In genomic region chr15:87944687-87945086, GRCh38 we compare ENCODE assay signal across 23 cellular contexts.
DNase-seq lines count a peak whose midpoint lies in the region; ATAC-seq and TF ChIP-seq lines count a peak whose summit lies in the region.
"Had no signal": no experiment of that assay in that cellular context is flagged by ENCODE, and none has a peak within 500 bp of the region (broad histone marks: within the 10 kb centered on the region; RNA-seq: fewer than 3 reads in every experiment).

No MANE protein-coding gene starts in this region.

- H3K9ac ChIP-seq in colonic mucosa (ENCODE audit: low read depth in 2 of 2, low read length in 2 of 2): no peak overlapping the region

- H3K4me1 Mint-ChIP-seq in nephron: peaks cover 76% of the 10 kb centered on the region
- H3K4me1 Mint-ChIP-seq: B cell had no signal

- peak overlapping the region; percentile 80 to 94 (median 93) for H3K27ac Mint-ChIP-seq in nephron
- H3K27ac Mint-ChIP-seq: B cell; CD8-positive, alpha-beta T cell had no signal

- ATAC-seq in Right ventricle myocardium inferior (peak; percentile 15), left cardiac atrium (peak in 1 of 2 donors; percentile 48), aorta (ENCODE audit: low FRiP score) (peak; percentile 39)
- ATAC-seq: CD8-positive, alpha-beta T cell; HCT116 had no signal

- H3K27me3 Mint-ChIP-seq in nephron (ENCODE audit: low read depth): peaks cover 9% of the 10 kb centered on the region
- H3K27me3 Mint-ChIP-seq: B cell had no signal

- H3K27me3 ChIP-seq in aorta (ENCODE audit: control insufficient read depth in 1 of 2, insufficient read depth in 2 of 2, low read length in 1 of 2) (no peaks in the 10 kb centered on the region), colonic mucosa (no peaks in the 10 kb centered on the region)

- WGBS in aorta, 2 donors: 65 to 70% methylated on average over 7 of the region's 7 CpGs

- peaks cover 0 to 6% of the 10 kb centered on the region in 2 donors for H3K4me1 ChIP-seq in aorta (ENCODE audit: control insufficient read depth in 1 of 2, insufficient read depth in 2 of 2, low read length in 2 of 2)
- no peaks in the 10 kb centered on the region for H3K4me1 ChIP-seq in colonic mucosa

- intact Hi-C loops in Right ventricle myocardium inferior (cut with DNase I): no loop called here
- intact Hi-C loops in cardiac septum (cut with DNase I): no loop called here
- intact Hi-C loops in left cardiac atrium (cut with DNase I): no loop called here
- intact Hi-C loops in aorta (cut with DNase I): no loop called here
- intact Hi-C loops in colonic mucosa (cut with DNase I): no loop called here

- H3K36me3 ChIP-seq in aorta (ENCODE audit: control insufficient read depth in 1 of 2, insufficient read depth in 2 of 2, low read length in 1 of 2): no peaks in the 10 kb centered on the region
- no peaks in the 10 kb centered on the region for H3K36me3 ChIP-seq in colonic mucosa

- DNase-seq in Right ventricle myocardium inferior (ENCODE audit: missing footprints) (no peak), cardiac septum (ENCODE audit: low spot score) (no peak), left cardiac atrium (peak; percentile 30), aorta (no peak), ecto neural progenitor cell (ENCODE audit: low spot score) (no peak), NCI-H146 (lab: John Stamatoyannopoulos, UW) (no peak), colonic mucosa (no peak)
- DNase-seq: 8988T; Calu3; CD8-positive, alpha-beta T cell; DMS53; GOT3; IMR-90; MM.1S; NCI-H1105 treated with DMSO at 0.1 percent for 48 hours; NCI-H187; NCI-H2227 treated with DMSO at 0.1 percent for 48 hours; NCI-H510A treated with DMSO at 0.1 percent for 48 hours; SIG-M5 had no signal

- peak overlapping the region in 1 of 3 experiments; percentile 44 for H3K4me3 Mint-ChIP-seq in nephron
- H3K4me3 Mint-ChIP-seq: B cell; CD8-positive, alpha-beta T cell had no signal

- no peak overlapping the region for H3K4me3 ChIP-seq in aorta (ENCODE audit: low read length in 2 of 2)
- no peak overlapping the region for H3K4me3 ChIP-seq in colonic mucosa

- TF ChIP-seq CTCF in nephron (IDR thresholded peaks at IDR 0.05; ENCODE audit: unreplicated experiment in 3 of 3): no peak
- no peak for TF ChIP-seq CTCF in colonic mucosa (IDR thresholded peaks at IDR 0.05)

- no peaks in the 10 kb centered on the region for H3K9me3 ChIP-seq in aorta (ENCODE audit: control insufficient read depth, low read length)
- no peaks in the 10 kb centered on the region for H3K9me3 ChIP-seq in colonic mucosa

- H3K27ac ChIP-seq in aorta (ENCODE audit: low read depth in 1 of 2, low read length in 2 of 2) (no peak overlapping the region), colonic mucosa (no peak overlapping the region)
- H3K27ac ChIP-seq: HL-60 had no signal

- no peaks in the 10 kb centered on the region for H3K9me3 Mint-ChIP-seq in nephron
- H3K9me3 Mint-ChIP-seq: CD8-positive, alpha-beta T cell had no signal

- H3K36me3 Mint-ChIP-seq in nephron (ENCODE audit: low read depth): no peaks in the 10 kb centered on the region
- H3K36me3 Mint-ChIP-seq: CD8-positive, alpha-beta T cell had no signal
